In the genomic region with DNA sequence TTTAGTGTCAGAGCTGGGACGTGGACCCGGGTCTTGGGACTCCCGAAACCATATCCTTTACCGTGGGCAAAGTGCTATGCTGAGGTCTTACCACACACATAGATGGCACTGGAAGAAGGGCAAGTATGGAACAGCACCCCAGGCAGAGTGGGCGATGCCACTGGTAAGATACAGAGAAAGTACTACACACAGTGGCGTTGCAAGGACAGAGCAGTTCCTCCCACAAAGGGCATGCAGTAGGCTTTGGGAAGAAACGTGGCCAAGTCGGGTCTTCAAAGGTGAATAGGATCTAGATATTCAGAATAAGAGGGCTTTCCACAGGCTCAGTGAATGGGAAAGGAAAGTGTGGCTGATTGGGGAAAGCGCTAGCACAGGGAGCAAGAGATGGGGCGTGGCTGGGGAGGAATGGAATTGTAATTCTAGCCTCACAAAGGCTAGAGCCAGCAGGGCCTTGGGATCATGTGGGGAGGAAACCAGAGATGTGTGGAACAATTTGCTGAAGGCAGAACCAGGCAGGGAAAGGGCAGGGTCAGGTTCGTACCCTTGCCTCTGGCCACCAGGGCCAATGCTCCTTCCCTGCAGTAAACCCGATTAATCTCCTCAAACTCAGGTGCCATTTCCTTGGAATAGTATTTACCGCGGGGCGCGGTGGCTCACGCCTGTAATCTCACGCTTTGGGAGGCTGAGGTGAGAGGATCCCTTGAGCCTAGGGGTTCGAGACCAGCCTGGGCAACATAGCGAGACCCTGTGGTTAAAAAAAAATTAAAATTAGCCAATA, we compare ENCODE assay signal across 1 cellular context.
TF ChIP-seq lines count a peak whose summit lies in the region.

No MANE protein-coding gene starts in this region.

TF ChIP-seq in K562, 482 proteins besides CTCF, POLR2A, EP300 and RAD21 (continued from another document and continues in another):
- TF ChIP-seq, protein P1, sequence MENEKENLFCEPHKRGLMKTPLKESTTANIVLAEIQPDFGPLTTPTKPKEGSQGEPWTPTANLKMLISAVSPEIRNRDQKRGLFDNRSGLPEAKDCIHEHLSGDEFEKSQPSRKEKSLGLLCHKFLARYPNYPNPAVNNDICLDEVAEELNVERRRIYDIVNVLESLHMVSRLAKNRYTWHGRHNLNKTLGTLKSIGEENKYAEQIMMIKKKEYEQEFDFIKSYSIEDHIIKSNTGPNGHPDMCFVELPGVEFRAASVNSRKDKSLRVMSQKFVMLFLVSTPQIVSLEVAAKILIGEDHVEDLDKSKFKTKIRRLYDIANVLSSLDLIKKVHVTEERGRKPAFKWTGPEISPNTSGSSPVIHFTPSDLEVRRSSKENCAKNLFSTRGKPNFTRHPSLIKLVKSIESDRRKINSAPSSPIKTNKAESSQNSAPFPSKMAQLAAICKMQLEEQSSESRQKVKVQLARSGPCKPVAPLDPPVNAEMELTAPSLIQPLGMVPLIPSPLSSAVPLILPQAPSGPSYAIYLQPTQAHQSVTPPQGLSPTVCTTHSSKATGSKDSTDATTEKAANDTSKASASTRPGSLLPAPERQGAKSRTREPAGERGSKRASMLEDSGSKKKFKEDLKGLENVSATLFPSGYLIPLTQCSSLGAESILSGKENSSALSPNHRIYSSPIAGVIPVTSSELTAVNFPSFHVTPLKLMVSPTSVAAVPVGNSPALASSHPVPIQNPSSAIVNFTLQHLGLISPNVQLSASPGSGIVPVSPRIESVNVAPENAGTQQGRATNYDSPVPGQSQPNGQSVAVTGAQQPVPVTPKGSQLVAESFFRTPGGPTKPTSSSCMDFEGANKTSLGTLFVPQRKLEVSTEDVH (IDR thresholded peaks at IDR 0.05; ENCODE audit: low read depth, partially characterized antibody): no peak
- TF ChIP-seq SNRNP70 (optimal IDR thresholded peaks at IDR 0.05; ENCODE audit: low read depth, low read length): no peak
- TF ChIP-seq ELF2 (CRISPR knock-in tag; IDR thresholded peaks at IDR 0.05): no peak
- TF ChIP-seq ZNF316 (IDR thresholded peaks at IDR 0.05): no peak
- no peak for TF ChIP-seq NBN (IDR thresholded peaks at IDR 0.05; ENCODE audit: low read depth)
- no peak for TF ChIP-seq HDAC3 (IDR thresholded peaks at IDR 0.05; ENCODE audit: borderline replicate concordance, partially characterized antibody)
- no peak for TF ChIP-seq ZNF134 (CRISPR knock-in tag; conservative IDR thresholded peaks at IDR 0.05)
- TF ChIP-seq, protein P2, sequence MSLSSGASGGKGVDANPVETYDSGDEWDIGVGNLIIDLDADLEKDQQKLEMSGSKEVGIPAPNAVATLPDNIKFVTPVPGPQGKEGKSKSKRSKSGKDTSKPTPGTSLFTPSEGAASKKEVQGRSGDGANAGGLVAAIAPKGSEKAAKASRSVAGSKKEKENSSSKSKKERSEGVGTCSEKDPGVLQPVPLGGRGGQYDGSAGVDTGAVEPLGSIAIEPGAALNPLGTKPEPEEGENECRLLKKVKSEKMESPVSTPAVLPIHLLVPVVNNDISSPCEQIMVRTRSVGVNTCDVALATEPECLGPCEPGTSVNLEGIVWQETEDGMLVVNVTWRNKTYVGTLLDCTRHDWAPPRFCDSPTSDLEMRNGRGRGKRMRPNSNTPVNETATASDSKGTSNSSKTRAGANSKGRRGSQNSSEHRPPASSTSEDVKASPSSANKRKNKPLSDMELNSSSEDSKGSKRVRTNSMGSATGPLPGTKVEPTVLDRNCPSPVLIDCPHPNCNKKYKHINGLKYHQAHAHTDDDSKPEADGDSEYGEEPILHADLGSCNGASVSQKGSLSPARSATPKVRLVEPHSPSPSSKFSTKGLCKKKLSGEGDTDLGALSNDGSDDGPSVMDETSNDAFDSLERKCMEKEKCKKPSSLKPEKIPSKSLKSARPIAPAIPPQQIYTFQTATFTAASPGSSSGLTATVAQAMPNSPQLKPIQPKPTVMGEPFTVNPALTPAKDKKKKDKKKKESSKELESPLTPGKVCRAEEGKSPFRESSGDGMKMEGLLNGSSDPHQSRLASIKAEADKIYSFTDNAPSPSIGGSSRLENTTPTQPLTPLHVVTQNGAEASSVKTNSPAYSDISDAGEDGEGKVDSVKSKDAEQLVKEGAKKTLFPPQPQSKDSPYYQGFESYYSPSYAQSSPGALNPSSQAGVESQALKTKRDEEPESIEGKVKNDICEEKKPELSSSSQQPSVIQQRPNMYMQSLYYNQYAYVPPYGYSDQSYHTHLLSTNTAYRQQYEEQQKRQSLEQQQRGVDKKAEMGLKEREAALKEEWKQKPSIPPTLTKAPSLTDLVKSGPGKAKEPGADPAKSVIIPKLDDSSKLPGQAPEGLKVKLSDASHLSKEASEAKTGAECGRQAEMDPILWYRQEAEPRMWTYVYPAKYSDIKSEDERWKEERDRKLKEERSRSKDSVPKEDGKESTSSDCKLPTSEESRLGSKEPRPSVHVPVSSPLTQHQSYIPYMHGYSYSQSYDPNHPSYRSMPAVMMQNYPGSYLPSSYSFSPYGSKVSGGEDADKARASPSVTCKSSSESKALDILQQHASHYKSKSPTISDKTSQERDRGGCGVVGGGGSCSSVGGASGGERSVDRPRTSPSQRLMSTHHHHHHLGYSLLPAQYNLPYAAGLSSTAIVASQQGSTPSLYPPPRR (CRISPR knock-in tag; IDR thresholded peaks at IDR 0.05; ENCODE audit: borderline replicate concordance): no peak
- TF ChIP-seq PHF20 (IDR thresholded peaks at IDR 0.05; ENCODE audit: partially characterized antibody): no peak
- TF ChIP-seq SMAD1 (IDR thresholded peaks at IDR 0.05; ENCODE audit: low read depth, low read length, partially characterized antibody): peak; percentile 28
- TF ChIP-seq ZNF589 (CRISPR knock-in tag; IDR thresholded peaks at IDR 0.05; ENCODE audit: low read depth): peak; percentile 72; the same call in 1 of the 2 replicates
- TF ChIP-seq CAMTA2 (CRISPR knock-in tag; conservative IDR thresholded peaks at IDR 0.05): no peak
- TF ChIP-seq KLF6 (CRISPR knock-in tag; IDR thresholded peaks at IDR 0.05; ENCODE audit: borderline replicate concordance): peak; percentile 5; the same call in 1 of the 2 replicates
- no peak for TF ChIP-seq JUN (IDR thresholded peaks at IDR 0.05; ENCODE audit: borderline replicate concordance, low read depth, low read length)
- no peak for TF ChIP-seq JUN (CRISPR knock-in tag; IDR thresholded peaks at IDR 0.05; ENCODE audit: borderline replicate concordance)
- TF ChIP-seq ZNF354B (CRISPR knock-in tag; IDR thresholded peaks at IDR 0.05): no peak
- no peak for TF ChIP-seq SMC3 (conservative IDR thresholded peaks at IDR 0.05; ENCODE audit: insufficient read depth, low read depth, low read length)
- TF ChIP-seq MEIS2 (IDR thresholded peaks at IDR 0.05; ENCODE audit: partially characterized antibody): no peak
- TF ChIP-seq NR2F6 (CRISPR knock-in tag; IDR thresholded peaks at IDR 0.05): no peak
- TF ChIP-seq MXI1 (IDR thresholded peaks at IDR 0.05; ENCODE audit: low read depth, low read length): no peak
- no peak for TF ChIP-seq FOXJ3 (CRISPR knock-in tag; IDR thresholded peaks at IDR 0.05)
- TF ChIP-seq, protein P3, sequence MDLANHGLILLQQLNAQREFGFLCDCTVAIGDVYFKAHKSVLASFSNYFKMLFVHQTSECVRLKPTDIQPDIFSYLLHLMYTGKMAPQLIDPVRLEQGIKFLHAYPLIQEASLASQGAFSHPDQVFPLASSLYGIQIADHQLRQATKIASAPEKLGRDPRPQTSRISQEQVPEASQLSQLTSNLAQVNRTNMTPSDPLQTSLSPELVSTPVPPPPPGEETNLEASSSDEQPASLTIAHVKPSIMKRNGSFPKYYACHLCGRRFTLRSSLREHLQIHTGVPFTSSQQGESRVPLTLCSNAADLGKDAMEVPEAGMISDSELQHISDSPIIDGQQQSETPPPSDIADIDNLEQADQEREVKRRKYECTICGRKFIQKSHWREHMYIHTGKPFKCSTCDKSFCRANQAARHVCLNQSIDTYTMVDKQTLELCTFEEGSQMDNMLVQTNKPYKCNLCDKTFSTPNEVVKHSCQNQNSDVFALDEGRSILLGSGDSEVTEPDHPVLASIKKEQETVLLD (IDR thresholded peaks at IDR 0.05): peak; percentile 64; the same call in 1 of the 2 replicates
- TF ChIP-seq FOXP1 (CRISPR knock-in tag; IDR thresholded peaks at IDR 0.05): no peak; the same call in 1 of the 2 replicates
- 0 out of 2 replicates have a peak, but pooled peaks have one; percentile 45 for TF ChIP-seq TOE1 (IDR thresholded peaks at IDR 0.05; ENCODE audit: borderline replicate concordance)
- TF ChIP-seq TOE1 (CRISPR knock-in tag; IDR thresholded peaks at IDR 0.05; ENCODE audit: borderline replicate concordance, low read depth): no peak
- 0 out of 2 replicates have a peak, but pooled peaks have one; percentile 19 for TF ChIP-seq HDGF (IDR thresholded peaks at IDR 0.05)
- TF ChIP-seq BRF1 (IDR thresholded peaks at IDR 0.05; ENCODE audit: borderline replicate concordance, extremely low read depth, insufficient read length): no peak
- TF ChIP-seq, protein P4, sequence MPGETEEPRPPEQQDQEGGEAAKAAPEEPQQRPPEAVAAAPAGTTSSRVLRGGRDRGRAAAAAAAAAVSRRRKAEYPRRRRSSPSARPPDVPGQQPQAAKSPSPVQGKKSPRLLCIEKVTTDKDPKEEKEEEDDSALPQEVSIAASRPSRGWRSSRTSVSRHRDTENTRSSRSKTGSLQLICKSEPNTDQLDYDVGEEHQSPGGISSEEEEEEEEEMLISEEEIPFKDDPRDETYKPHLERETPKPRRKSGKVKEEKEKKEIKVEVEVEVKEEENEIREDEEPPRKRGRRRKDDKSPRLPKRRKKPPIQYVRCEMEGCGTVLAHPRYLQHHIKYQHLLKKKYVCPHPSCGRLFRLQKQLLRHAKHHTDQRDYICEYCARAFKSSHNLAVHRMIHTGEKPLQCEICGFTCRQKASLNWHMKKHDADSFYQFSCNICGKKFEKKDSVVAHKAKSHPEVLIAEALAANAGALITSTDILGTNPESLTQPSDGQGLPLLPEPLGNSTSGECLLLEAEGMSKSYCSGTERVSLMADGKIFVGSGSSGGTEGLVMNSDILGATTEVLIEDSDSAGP (CRISPR knock-in tag; IDR thresholded peaks at IDR 0.05): 0 out of 2 replicates have a peak, but pooled peaks have one; percentile 20
- no peak for TF ChIP-seq MYNN (IDR thresholded peaks at IDR 0.05)
- no peak for TF ChIP-seq MYNN (CRISPR knock-in tag; IDR thresholded peaks at IDR 0.05)
- TF ChIP-seq ERF (CRISPR knock-in tag; IDR thresholded peaks at IDR 0.05): 0 out of 2 replicates have a peak, but pooled peaks have one; percentile 61
- no peak for TF ChIP-seq HDAC6 (IDR thresholded peaks at IDR 0.05; ENCODE audit: low read depth, low read length)
- peak; percentile 59; the same call in 1 of the 2 replicates for TF ChIP-seq GABPB2 (CRISPR knock-in tag; conservative IDR thresholded peaks at IDR 0.05)
- TF ChIP-seq ZNF197 (CRISPR knock-in tag; IDR thresholded peaks at IDR 0.05; ENCODE audit: low read depth): no peak
- no peak for TF ChIP-seq SRSF7 (optimal IDR thresholded peaks at IDR 0.05; ENCODE audit: low read depth, low read length)
- TF ChIP-seq SMAD4 (CRISPR knock-in tag; conservative IDR thresholded peaks at IDR 0.05): peak; percentile 55
- TF ChIP-seq, protein P5, sequence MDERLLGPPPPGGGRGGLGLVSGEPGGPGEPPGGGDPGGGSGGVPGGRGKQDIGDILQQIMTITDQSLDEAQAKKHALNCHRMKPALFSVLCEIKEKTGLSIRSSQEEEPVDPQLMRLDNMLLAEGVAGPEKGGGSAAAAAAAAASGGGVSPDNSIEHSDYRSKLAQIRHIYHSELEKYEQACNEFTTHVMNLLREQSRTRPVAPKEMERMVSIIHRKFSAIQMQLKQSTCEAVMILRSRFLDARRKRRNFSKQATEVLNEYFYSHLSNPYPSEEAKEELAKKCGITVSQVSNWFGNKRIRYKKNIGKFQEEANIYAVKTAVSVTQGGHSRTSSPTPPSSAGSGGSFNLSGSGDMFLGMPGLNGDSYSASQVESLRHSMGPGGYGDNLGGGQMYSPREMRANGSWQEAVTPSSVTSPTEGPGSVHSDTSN (CRISPR knock-in tag; IDR thresholded peaks at IDR 0.05; ENCODE audit: low read depth): no peak
- TF ChIP-seq, protein P5 (tag; conservative IDR thresholded peaks at IDR 0.05; ENCODE audit: low read depth): no peak
- no peak for TF ChIP-seq CCNT2 (IDR thresholded peaks at IDR 0.05; ENCODE audit: borderline replicate concordance, extremely low read depth, insufficient read length, low read depth, low read length)
- TF ChIP-seq ZNF175 (CRISPR knock-in tag; IDR thresholded peaks at IDR 0.05; ENCODE audit: low read depth): no peak
- TF ChIP-seq, protein P6, sequence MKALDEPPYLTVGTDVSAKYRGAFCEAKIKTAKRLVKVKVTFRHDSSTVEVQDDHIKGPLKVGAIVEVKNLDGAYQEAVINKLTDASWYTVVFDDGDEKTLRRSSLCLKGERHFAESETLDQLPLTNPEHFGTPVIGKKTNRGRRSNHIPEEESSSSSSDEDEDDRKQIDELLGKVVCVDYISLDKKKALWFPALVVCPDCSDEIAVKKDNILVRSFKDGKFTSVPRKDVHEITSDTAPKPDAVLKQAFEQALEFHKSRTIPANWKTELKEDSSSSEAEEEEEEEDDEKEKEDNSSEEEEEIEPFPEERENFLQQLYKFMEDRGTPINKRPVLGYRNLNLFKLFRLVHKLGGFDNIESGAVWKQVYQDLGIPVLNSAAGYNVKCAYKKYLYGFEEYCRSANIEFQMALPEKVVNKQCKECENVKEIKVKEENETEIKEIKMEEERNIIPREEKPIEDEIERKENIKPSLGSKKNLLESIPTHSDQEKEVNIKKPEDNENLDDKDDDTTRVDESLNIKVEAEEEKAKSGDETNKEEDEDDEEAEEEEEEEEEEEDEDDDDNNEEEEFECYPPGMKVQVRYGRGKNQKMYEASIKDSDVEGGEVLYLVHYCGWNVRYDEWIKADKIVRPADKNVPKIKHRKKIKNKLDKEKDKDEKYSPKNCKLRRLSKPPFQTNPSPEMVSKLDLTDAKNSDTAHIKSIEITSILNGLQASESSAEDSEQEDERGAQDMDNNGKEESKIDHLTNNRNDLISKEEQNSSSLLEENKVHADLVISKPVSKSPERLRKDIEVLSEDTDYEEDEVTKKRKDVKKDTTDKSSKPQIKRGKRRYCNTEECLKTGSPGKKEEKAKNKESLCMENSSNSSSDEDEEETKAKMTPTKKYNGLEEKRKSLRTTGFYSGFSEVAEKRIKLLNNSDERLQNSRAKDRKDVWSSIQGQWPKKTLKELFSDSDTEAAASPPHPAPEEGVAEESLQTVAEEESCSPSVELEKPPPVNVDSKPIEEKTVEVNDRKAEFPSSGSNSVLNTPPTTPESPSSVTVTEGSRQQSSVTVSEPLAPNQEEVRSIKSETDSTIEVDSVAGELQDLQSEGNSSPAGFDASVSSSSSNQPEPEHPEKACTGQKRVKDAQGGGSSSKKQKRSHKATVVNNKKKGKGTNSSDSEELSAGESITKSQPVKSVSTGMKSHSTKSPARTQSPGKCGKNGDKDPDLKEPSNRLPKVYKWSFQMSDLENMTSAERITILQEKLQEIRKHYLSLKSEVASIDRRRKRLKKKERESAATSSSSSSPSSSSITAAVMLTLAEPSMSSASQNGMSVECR (CRISPR knock-in tag; IDR thresholded peaks at IDR 0.05): no peak
- TF ChIP-seq, protein P7, sequence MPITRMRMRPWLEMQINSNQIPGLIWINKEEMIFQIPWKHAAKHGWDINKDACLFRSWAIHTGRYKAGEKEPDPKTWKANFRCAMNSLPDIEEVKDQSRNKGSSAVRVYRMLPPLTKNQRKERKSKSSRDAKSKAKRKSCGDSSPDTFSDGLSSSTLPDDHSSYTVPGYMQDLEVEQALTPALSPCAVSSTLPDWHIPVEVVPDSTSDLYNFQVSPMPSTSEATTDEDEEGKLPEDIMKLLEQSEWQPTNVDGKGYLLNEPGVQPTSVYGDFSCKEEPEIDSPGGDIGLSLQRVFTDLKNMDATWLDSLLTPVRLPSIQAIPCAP (CRISPR knock-in tag; IDR thresholded peaks at IDR 0.05; ENCODE audit: borderline replicate concordance): no peak
